In the genomic region with DNA sequence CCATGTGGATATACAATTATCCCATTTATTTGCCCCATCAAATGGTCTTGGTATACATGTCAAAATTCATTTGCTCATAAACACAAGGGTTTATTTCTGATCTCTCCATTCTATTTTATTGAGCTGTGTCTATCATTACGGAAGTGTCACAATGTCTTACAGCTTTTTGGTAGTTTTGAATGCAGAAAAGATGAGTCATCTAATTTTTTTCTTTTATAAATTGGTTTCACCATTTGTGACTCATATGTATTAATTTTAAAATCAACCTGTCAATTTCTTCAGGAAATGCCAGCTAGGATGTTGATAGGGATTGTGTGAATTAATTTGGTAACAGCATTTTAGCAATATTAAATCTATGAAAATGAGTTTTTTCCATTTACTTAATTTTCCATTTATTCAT, we compare ENCODE assay signal across 27 cellular contexts.
"Had no signal": no experiment of that assay in that cellular context is flagged by ENCODE, and none has a peak within 500 bp of the region (broad histone marks: within the 10 kb centered on the region; RNA-seq: fewer than 3 reads in every experiment).

No MANE protein-coding gene starts in this region.

- H3K27ac ChIP-seq: colonic mucosa, esophagus muscularis mucosa, neutrophil, pancreas, stomach, thyroid gland had no signal

- H3K27ac Mint-ChIP-seq: dendritic cell treated with granulocyte-macrophage colony-stimulating factor and Interleukin-4, amounts not matched to agents 40 ng/mL and 50 ng/mL, for 4 days; endodermal cell; immature natural killer cell; mesothelial cell of epicardium; naive B cell; natural killer cell treated with Interleukin-12 subunit alpha and Interleukin-12 subunit beta and Interleukin-15 and Interleukin-18, amount 100 ng/mL, for 72 hours; stimulated activated effector memory CD8-positive, alpha-beta T cell treated with anti-CD3 and anti-CD28 coated beads, Interleukin-12 subunit alpha, Interleukin-12 subunit beta, amount 100 ng/mL, for 72 hours had no signal

- H3K4me3 ChIP-seq: colonic mucosa, esophagus muscularis mucosa, lung, mucosa of descending colon, pancreas, stomach, thyroid gland had no signal

- ATAC-seq: left ventricle myocardium superior; mucosa of descending colon; natural killer cell treated with Interleukin-12 subunit alpha and Interleukin-12 subunit beta and Interleukin-15 and Interleukin-18, amount 100 ng/mL, for 72 hours; pancreas; sciatic nerve; stimulated activated effector memory CD8-positive, alpha-beta T cell treated with anti-CD3 and anti-CD28 coated beads, Interleukin-12 subunit alpha, Interleukin-12 subunit beta, amount 100 ng/mL, for 72 hours had no signal

- H3K4me1 ChIP-seq: colonic mucosa, esophagus muscularis mucosa, pancreas, stomach, thyroid gland had no signal

- H3K4me1 Mint-ChIP-seq: immature natural killer cell; naive B cell; stimulated activated effector memory CD8-positive, alpha-beta T cell treated with anti-CD3 and anti-CD28 coated beads, Interleukin-12 subunit alpha, Interleukin-12 subunit beta, amount 100 ng/mL, for 72 hours had no signal

- H3K27me3 ChIP-seq: colonic mucosa, esophagus muscularis mucosa, neutrophil, stomach, thyroid gland had no signal

- FAIRE-seq: keratinocyte, pancreas had no signal

- H3K4me3 Mint-ChIP-seq: dendritic cell treated with granulocyte-macrophage colony-stimulating factor and Interleukin-4, amounts not matched to agents 40 ng/mL and 50 ng/mL, for 4 days; endodermal cell; immature natural killer cell; mesothelial cell of epicardium; naive B cell; natural killer cell treated with Interleukin-12 subunit alpha and Interleukin-12 subunit beta and Interleukin-15 and Interleukin-18, amount 100 ng/mL, for 72 hours; neural crest cell; stimulated activated effector memory CD8-positive, alpha-beta T cell treated with anti-CD3 and anti-CD28 coated beads, Interleukin-12 subunit alpha, Interleukin-12 subunit beta, amount 100 ng/mL, for 72 hours had no signal

- H3K36me3 ChIP-seq: colonic mucosa, esophagus muscularis mucosa, neutrophil, pancreas, stomach, thyroid gland had no signal

- DNase-seq: colonic mucosa; effector CD8-positive, alpha-beta T cell; endodermal cell; foreskin melanocyte; hypothalamus; immature natural killer cell; left ventricle myocardium superior; mesenchymal stem cell; mucosa of descending colon; naive B cell; pancreas; stimulated activated CD4-positive, alpha-beta T cell treated with anti-CD3 and anti-CD28 coated beads, Interleukin-2, amount 100 ng/mL, for 24 hours; stimulated activated CD4-positive, alpha-beta T cell treated with anti-CD3 and anti-CD28 coated beads, Interleukin-4, amount 100 ng/mL, for 24 hours; stimulated activated naive CD4-positive, alpha-beta T cell treated with Interleukin-2 at 50 U/mL for 16 hours; stomach; thyroid gland; trophoblast cell had no signal

- H3K27me3 Mint-ChIP-seq: dendritic cell treated with granulocyte-macrophage colony-stimulating factor and Interleukin-4, amounts not matched to agents 40 ng/mL and 50 ng/mL, for 4 days; naive B cell; natural killer cell treated with Interleukin-12 subunit alpha and Interleukin-12 subunit beta and Interleukin-15 and Interleukin-18, amount 100 ng/mL, for 72 hours had no signal

- H3K36me3 Mint-ChIP-seq: immature natural killer cell; naive B cell; stimulated activated effector memory CD8-positive, alpha-beta T cell treated with anti-CD3 and anti-CD28 coated beads, Interleukin-12 subunit alpha, Interleukin-12 subunit beta, amount 100 ng/mL, for 72 hours had no signal

- H3K9me3 ChIP-seq: colonic mucosa, esophagus muscularis mucosa, neutrophil, pancreas, stomach, thyroid gland had no signal
